In genomic region chr20:42483694-42484303, GRCh38 we compare ENCODE assay signal across 1 cellular context.
TF ChIP-seq lines count a peak whose summit lies in the region.

No MANE protein-coding gene starts in this region.

TF ChIP-seq in GM12878, 131 proteins besides CTCF, POLR2A, EP300 and RAD21 (continued from another document):
- TF ChIP-seq ZBTB11 (CRISPR knock-in tag; IDR thresholded peaks at IDR 0.05), result no peak
- no peak for TF ChIP-seq CHD4 (IDR thresholded peaks at IDR 0.05)
- no peak for TF ChIP-seq PAX8 (IDR thresholded peaks at IDR 0.05)
- TF ChIP-seq NFYA (IDR thresholded peaks at IDR 0.05; ENCODE audit: borderline replicate concordance, low read depth, low read length), result no peak
